1 cellular context compared by ENCODE assay signal in the genomic region with DNA sequence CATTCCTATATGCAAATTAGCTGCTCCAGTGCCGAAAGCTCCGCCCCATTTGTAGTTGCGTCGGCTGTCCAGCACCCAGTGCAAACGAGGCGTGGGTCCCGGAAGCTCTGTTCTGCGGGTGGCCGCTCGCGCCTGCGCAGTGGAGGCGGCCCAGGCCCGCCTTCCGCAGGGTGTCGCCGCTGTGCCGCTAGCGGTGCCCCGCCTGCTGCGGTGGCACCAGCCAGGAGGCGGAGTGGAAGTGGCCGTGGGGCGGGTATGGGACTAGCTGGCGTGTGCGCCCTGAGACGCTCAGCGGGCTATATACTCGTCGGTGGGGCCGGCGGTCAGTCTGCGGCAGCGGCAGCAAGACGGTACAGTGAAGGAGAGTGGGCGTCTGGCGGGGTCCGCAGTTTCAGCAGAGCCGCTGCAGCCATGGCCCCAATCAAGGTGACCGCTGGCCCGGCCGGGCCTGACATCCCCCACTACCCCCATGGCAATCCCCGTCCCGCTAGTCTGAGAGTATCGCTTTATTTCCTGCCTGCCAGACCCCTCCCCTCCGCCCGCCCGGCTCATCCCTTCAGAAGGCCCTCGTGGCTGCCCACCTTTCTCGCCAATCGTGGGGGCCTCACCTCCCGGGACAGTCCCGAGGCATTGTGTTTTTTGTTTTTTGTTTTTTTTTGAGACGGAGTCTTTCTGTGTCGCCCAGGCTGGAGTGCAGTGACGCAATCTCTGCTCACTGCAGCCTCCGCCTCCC.
A peak's percentile ranks its signal among the peaks of the same experiment; 100 is the strongest.
TF ChIP-seq lines count a peak whose summit lies in the region.

Gene PRDX5, plus strand, starts transcription at position 161 of the 733 bp plus-strand sequence. Its CDS starts 95 bp downstream, at position 256.

TF ChIP-seq in HEK293, 187 proteins besides CTCF, POLR2A, EP300 and RAD21 (continued from another document):
- TF ChIP-seq, protein P1, sequence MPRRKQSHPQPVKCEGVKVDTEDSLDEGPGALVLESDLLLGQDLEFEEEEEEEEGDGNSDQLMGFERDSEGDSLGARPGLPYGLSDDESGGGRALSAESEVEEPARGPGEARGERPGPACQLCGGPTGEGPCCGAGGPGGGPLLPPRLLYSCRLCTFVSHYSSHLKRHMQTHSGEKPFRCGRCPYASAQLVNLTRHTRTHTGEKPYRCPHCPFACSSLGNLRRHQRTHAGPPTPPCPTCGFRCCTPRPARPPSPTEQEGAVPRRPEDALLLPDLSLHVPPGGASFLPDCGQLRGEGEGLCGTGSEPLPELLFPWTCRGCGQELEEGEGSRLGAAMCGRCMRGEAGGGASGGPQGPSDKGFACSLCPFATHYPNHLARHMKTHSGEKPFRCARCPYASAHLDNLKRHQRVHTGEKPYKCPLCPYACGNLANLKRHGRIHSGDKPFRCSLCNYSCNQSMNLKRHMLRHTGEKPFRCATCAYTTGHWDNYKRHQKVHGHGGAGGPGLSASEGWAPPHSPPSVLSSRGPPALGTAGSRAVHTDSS (tag by site-specific recombination; IDR thresholded peaks at IDR 0.05), result no peak
- no peak; the same call in 1 of the 2 replicates for TF ChIP-seq PRDM4 (tag by site-specific recombination; IDR thresholded peaks at IDR 0.05)
- no peak for TF ChIP-seq ZNF350 (tag by site-specific recombination; IDR thresholded peaks at IDR 0.05)
- peak; percentile 67 for TF ChIP-seq ZNF324 (tag by site-specific recombination; IDR thresholded peaks at IDR 0.05)
- TF ChIP-seq ZBTB48 (tag by site-specific recombination; IDR thresholded peaks at IDR 0.05), result no peak
- no peak for TF ChIP-seq ZNF670 (tag by site-specific recombination; IDR thresholded peaks at IDR 0.05; ENCODE audit: low read depth)
- peak; percentile 73 for TF ChIP-seq ATF2 (tag by site-specific recombination; IDR thresholded peaks at IDR 0.05; ENCODE audit: low read depth)
- TF ChIP-seq, protein P2, sequence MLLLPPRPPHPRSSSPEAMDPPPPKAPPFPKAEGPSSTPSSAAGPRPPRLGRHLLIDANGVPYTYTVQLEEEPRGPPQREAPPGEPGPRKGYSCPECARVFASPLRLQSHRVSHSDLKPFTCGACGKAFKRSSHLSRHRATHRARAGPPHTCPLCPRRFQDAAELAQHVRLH (tag by site-specific recombination; IDR thresholded peaks at IDR 0.05), result no peak
- TF ChIP-seq ZBTB6 (tag by site-specific recombination; IDR thresholded peaks at IDR 0.05), result no peak
